1 cellular context compared by ENCODE assay signal in genomic region chr1:115668579-115668978, GRCh38.
A peak's percentile ranks its signal among the peaks of the same experiment; 100 is the strongest.
TF ChIP-seq lines count a peak whose summit lies in the region.

No MANE protein-coding gene starts in this region.

TF ChIP-seq in K562, 482 proteins besides CTCF, POLR2A, EP300 and RAD21 (continued from another document and continues in another):
- TF ChIP-seq RERE (CRISPR knock-in tag; IDR thresholded peaks at IDR 0.05; ENCODE audit: borderline replicate concordance) = no peak
- no peak for TF ChIP-seq ZNF830 (CRISPR knock-in tag; IDR thresholded peaks at IDR 0.05)
- TF ChIP-seq ZBTB26 (CRISPR knock-in tag; IDR thresholded peaks at IDR 0.05) = 0 out of 2 replicates have a peak, but pooled peaks have one; percentile 54
- TF ChIP-seq NR2C2 (CRISPR knock-in tag; IDR thresholded peaks at IDR 0.05) = no peak
- TF ChIP-seq NR2C2 (tag; IDR thresholded peaks at IDR 0.05) = no peak
- no peak for TF ChIP-seq TBL1XR1 (IDR thresholded peaks at IDR 0.05; ENCODE audit: low read length in 2 of 2)
- no peak for TF ChIP-seq ZNF165 (CRISPR knock-in tag; IDR thresholded peaks at IDR 0.05; ENCODE audit: borderline replicate concordance)
- TF ChIP-seq TGIF2 (CRISPR knock-in tag; IDR thresholded peaks at IDR 0.05) = no peak
- no peak for TF ChIP-seq ZNF41 (CRISPR knock-in tag; conservative IDR thresholded peaks at IDR 0.05)
- TF ChIP-seq ELF4 (CRISPR knock-in tag; IDR thresholded peaks at IDR 0.05) = peak; percentile 58; the same call in 1 of the 2 replicates
- TF ChIP-seq NFATC3 (IDR thresholded peaks at IDR 0.05) = no peak
- no peak for TF ChIP-seq ATF6 (CRISPR knock-in tag; IDR thresholded peaks at IDR 0.05)
- no peak for TF ChIP-seq CBX5 (IDR thresholded peaks at IDR 0.05; ENCODE audit: borderline replicate concordance, low read depth)
- no peak for TF ChIP-seq RB1 (IDR thresholded peaks at IDR 0.05; ENCODE audit: low read depth)
- no peak for TF ChIP-seq ZNF77 (CRISPR knock-in tag; IDR thresholded peaks at IDR 0.05)
- TF ChIP-seq ZNF174 (CRISPR knock-in tag; IDR thresholded peaks at IDR 0.05) = no peak
- no peak for TF ChIP-seq ZMIZ1 (IDR thresholded peaks at IDR 0.05; ENCODE audit: low read depth in 2 of 2, low read length in 2 of 2)
- no peak for TF ChIP-seq KAT2B (IDR thresholded peaks at IDR 0.05; ENCODE audit: low read depth, low read length)
- TF ChIP-seq MAZ (CRISPR knock-in tag; conservative IDR thresholded peaks at IDR 0.05 in 1 of 2, IDR thresholded peaks at IDR 0.05 in 1 of 2) = 0 out of 4 replicates have a peak, but pooled peaks of 1 of the 2 experiments have one; percentile 10
- TF ChIP-seq CTCFL (IDR thresholded peaks at IDR 0.05; ENCODE audit: borderline replicate concordance, insufficient read depth, low read depth, low read length, poor library complexity, severe bottlenecking) = no peak
- TF ChIP-seq PHF21A (IDR thresholded peaks at IDR 0.05; ENCODE audit: borderline replicate concordance, low read depth) = no peak
- no peak for TF ChIP-seq SLC30A9 (CRISPR knock-in tag; IDR thresholded peaks at IDR 0.05)
- no peak for TF ChIP-seq THRB (CRISPR knock-in tag; conservative IDR thresholded peaks at IDR 0.05)
- no peak for TF ChIP-seq ATF1 (CRISPR knock-in tag; IDR thresholded peaks at IDR 0.05)
- no peak for TF ChIP-seq ATF1 (tag; IDR thresholded peaks at IDR 0.05)
- TF ChIP-seq POLR2AphosphoS5 (IDR thresholded peaks at IDR 0.05; ENCODE audit: control insufficient read depth, insufficient read depth, low read depth, low read length) = no peak
- TF ChIP-seq CEBPB (tag; IDR thresholded peaks at IDR 0.05) = peak; percentile 47
- TF ChIP-seq MNT (conservative IDR thresholded peaks at IDR 0.05) = no peak
- TF ChIP-seq ASH1L (IDR thresholded peaks at IDR 0.05; ENCODE audit: borderline replicate concordance, low read depth, partially characterized antibody) = no peak
- no peak for TF ChIP-seq PHB (CRISPR knock-in tag; IDR thresholded peaks at IDR 0.05)
- peak in 1 of 2 experiments; percentile 89; a peak in 2 of 4 replicates for TF ChIP-seq SRF (CRISPR knock-in tag; IDR thresholded peaks at IDR 0.05)
- no peak for TF ChIP-seq RBM17 (IDR thresholded peaks at IDR 0.05; ENCODE audit: borderline replicate concordance, low read depth, low read length)
- TF ChIP-seq HMBOX1 (IDR thresholded peaks at IDR 0.05) = no peak
- no peak for TF ChIP-seq ZBTB34 (CRISPR knock-in tag; IDR thresholded peaks at IDR 0.05)
- TF ChIP-seq CCNT2 (IDR thresholded peaks at IDR 0.05; ENCODE audit: borderline replicate concordance, extremely low read depth, insufficient read length, low read depth, low read length) = no peak
- TF ChIP-seq MYC (IDR thresholded peaks at IDR 0.05; ENCODE audit: low read depth, low read length) = no peak
- no peak for TF ChIP-seq MYC (CRISPR knock-in tag; IDR thresholded peaks at IDR 0.05; ENCODE audit: borderline replicate concordance, low read depth)
- 0 out of 2 replicates have a peak, but pooled peaks have one; percentile 6 for TF ChIP-seq ZNF134 (CRISPR knock-in tag; conservative IDR thresholded peaks at IDR 0.05)
- no peak for TF ChIP-seq HSF4 (CRISPR knock-in tag; IDR thresholded peaks at IDR 0.05; ENCODE audit: borderline replicate concordance)
- TF ChIP-seq BDP1 (IDR thresholded peaks at IDR 0.05; ENCODE audit: insufficient read depth, insufficient read length) = no peak
- no peak for TF ChIP-seq GATAD2B (IDR thresholded peaks at IDR 0.05; ENCODE audit: borderline replicate concordance)
- TF ChIP-seq PTBP1 (IDR thresholded peaks at IDR 0.05; ENCODE audit: low read depth, low read length) = no peak
- TF ChIP-seq ZNF76 (CRISPR knock-in tag; IDR thresholded peaks at IDR 0.05; ENCODE audit: borderline replicate concordance) = no peak
